13 cellular contexts compared by ENCODE assay signal in genomic region chr10:132848306-132848705, GRCh38.
DNase-seq lines count a peak whose midpoint lies in the region; ATAC-seq and TF ChIP-seq lines count a peak whose summit lies in the region.
"Had no signal": no experiment of that assay in that cellular context is flagged by ENCODE, and none has a peak within 500 bp of the region (broad histone marks: within the 10 kb centered on the region; RNA-seq: fewer than 3 reads in every experiment).

No MANE protein-coding gene starts in this region.

- H3K79me2 ChIP-seq in DND-41 (ENCODE audit: insufficient read depth, low read length): no peaks in the 10 kb centered on the region

- H3K4me2 ChIP-seq in BLaER1 (peak overlapping the region; percentile 91), DND-41 (ENCODE audit: insufficient read depth, low read length) (peak overlapping the region; percentile 41; the same call in 1 of the 2 replicates)

- POLR2A ChIA-PET in naive thymus-derived CD4-positive, alpha-beta T cell (lab: Charles Lee): no interaction called here

- H3K4me3 ChIP-seq in BLaER1 (peak overlapping the region; percentile 20), DND-41 (ENCODE audit: low read depth in 1 of 2, low read length in 2 of 2) (no peak overlapping the region)
- peak overlapping the region; percentile 16 for H3K4me3 ChIP-seq in naive thymus-derived CD4-positive, alpha-beta T cell (ENCODE audit: low read length)

- ATAC-seq in DND-41 (ENCODE audit: insufficient read depth, low read depth): no peak
- no peak for ATAC-seq in activated naive CD8-positive, alpha-beta T cell treated with anti-CD3 and anti-CD28 coated beads, Interleukin-2, amount 50 U/mL, for 24 hours
- ATAC-seq in naive thymus-derived CD4-positive, alpha-beta T cell: no peak
- ATAC-seq in GM18498 (IDR thresholded peaks at IDR 0.05; ENCODE audit: unreplicated experiment): no peak
- ATAC-seq in GM21529 (IDR thresholded peaks at IDR 0.05; ENCODE audit: unreplicated experiment): no peak

- H4K20me1 ChIP-seq in BLaER1: no peaks in the 10 kb centered on the region
- no peaks in the 10 kb centered on the region for H4K20me1 ChIP-seq in DND-41 (ENCODE audit: insufficient read depth, low read length)

- CTCF ChIA-PET in naive thymus-derived CD4-positive, alpha-beta T cell (lab: Charles Lee): interaction anchor here (0.7 kb wide), 1 partner anchor 149 kb away, joined by 3 read pairs; no protein-coding TSS in a partner anchor

- H3K27ac Mint-ChIP-seq in activated naive CD8-positive, alpha-beta T cell treated with anti-CD3 and anti-CD28 coated beads, Interleukin-2, amount 50 U/mL, for 24 hours: peak overlapping the region; percentile 1
- peak overlapping the region in 7 of 9 donors; percentile 7 to 70 (median 56) for H3K27ac Mint-ChIP-seq in naive thymus-derived CD4-positive, alpha-beta T cell

- no peaks in the 10 kb centered on the region for H3K36me3 Mint-ChIP-seq in activated naive CD8-positive, alpha-beta T cell treated with anti-CD3 and anti-CD28 coated beads, Interleukin-2, amount 50 U/mL, for 24 hours (ENCODE audit: low read depth)
- H3K36me3 Mint-ChIP-seq in naive thymus-derived CD4-positive, alpha-beta T cell: no peaks in the 10 kb centered on the region

- peak overlapping the region; percentile 55 for H3K27ac ChIP-seq in BLaER1
- H3K27ac ChIP-seq in DND-41 (ENCODE audit: low read length): no peak overlapping the region
- H3K27ac ChIP-seq in naive thymus-derived CD4-positive, alpha-beta T cell (ENCODE audit: low read depth, low read length): no peak overlapping the region
- H3K27ac ChIP-seq: brain microvascular endothelial cell had no signal

- peak overlapping the region; percentile 72 for H3K4me3 Mint-ChIP-seq in activated naive CD8-positive, alpha-beta T cell treated with anti-CD3 and anti-CD28 coated beads, Interleukin-2, amount 50 U/mL, for 24 hours
- H3K4me3 Mint-ChIP-seq in naive thymus-derived CD4-positive, alpha-beta T cell: peak overlapping the region; percentile 19 to 90 (median 80)
- H3K4me3 Mint-ChIP-seq: neural crest cell had no signal

- H2AFZ ChIP-seq in DND-41 (ENCODE audit: low read depth, low read length): peak overlapping the region; percentile 49; the same call in 1 of the 2 replicates

- peak; percentile 5 for DNase-seq in DND-41
- no peak for DNase-seq in activated naive CD8-positive, alpha-beta T cell treated with anti-CD3 and anti-CD28 coated beads, Interleukin-2, amount 50 U/mL, for 24 hours
- peak in 2 of 9 donors; percentile 8 to 28 for DNase-seq in naive thymus-derived CD4-positive, alpha-beta T cell
- DNase-seq in cerebellar nuclear complex (lab: John Stamatoyannopoulos, UW): no peak
- DNase-seq in MV-4-11 (lab: John Stamatoyannopoulos, UW): no peak
- DNase-seq: brain microvascular endothelial cell; NCI-H2227 treated with DMSO at 0.1 percent for 48 hours; SHP77 treated with DMSO at 0.1 percent for 48 hours; stimulated activated naive CD4-positive, alpha-beta T cell had no signal

- TF ChIP-seq CTCF in DND-41 (IDR thresholded peaks at IDR 0.05; ENCODE audit: borderline replicate concordance, extremely low read depth, low read length, poor library complexity, severe bottlenecking): no peak

- no peaks in the 10 kb centered on the region for H3K27me3 ChIP-seq in BLaER1
- peaks cover 5% of the 10 kb centered on the region for H3K27me3 ChIP-seq in DND-41 (ENCODE audit: insufficient read depth, low read length, poor library complexity)
- H3K27me3 ChIP-seq in naive thymus-derived CD4-positive, alpha-beta T cell (ENCODE audit: control insufficient read depth in 2 of 2, insufficient read depth in 2 of 2, low read length in 2 of 2): no peaks in the 10 kb centered on the region
- H3K27me3 ChIP-seq: brain microvascular endothelial cell had no signal

- no peaks in the 10 kb centered on the region for H3K9me3 Mint-ChIP-seq in activated naive CD8-positive, alpha-beta T cell treated with anti-CD3 and anti-CD28 coated beads, Interleukin-2, amount 50 U/mL, for 24 hours
- H3K9me3 Mint-ChIP-seq in naive thymus-derived CD4-positive, alpha-beta T cell: peaks cover 0 to 4% (median 0%) of the 10 kb centered on the region in 11 donors
- H3K9me3 Mint-ChIP-seq: neural crest cell had no signal

- intact Hi-C loops in naive thymus-derived CD4-positive, alpha-beta T cell (cut with micrococcal nuclease): no loop called here

- H3K27me3 Mint-ChIP-seq in activated naive CD8-positive, alpha-beta T cell treated with anti-CD3 and anti-CD28 coated beads, Interleukin-2, amount 50 U/mL, for 24 hours: peaks cover 3% of the 10 kb centered on the region
- peaks cover 0 to 8% (median 7%) of the 10 kb centered on the region in 5 donors for H3K27me3 Mint-ChIP-seq in naive thymus-derived CD4-positive, alpha-beta T cell

- H3K36me3 ChIP-seq in BLaER1 (no peaks in the 10 kb centered on the region), DND-41 (ENCODE audit: insufficient read depth, low read length) (no peaks in the 10 kb centered on the region)
- H3K36me3 ChIP-seq in naive thymus-derived CD4-positive, alpha-beta T cell (ENCODE audit: control insufficient read depth in 2 of 3, insufficient read depth in 3 of 3, low read length in 3 of 3): no peaks in the 10 kb centered on the region
- H3K36me3 ChIP-seq: brain microvascular endothelial cell had no signal

- H3K9me3 ChIP-seq in BLaER1 (peaks cover 1% of the 10 kb centered on the region; the same call in 1 of the 2 replicates), DND-41 (ENCODE audit: insufficient read depth, low read length, severe bottlenecking) (no peaks in the 10 kb centered on the region)
- H3K9me3 ChIP-seq in naive thymus-derived CD4-positive, alpha-beta T cell (ENCODE audit: control insufficient read depth in 2 of 3, low read length in 3 of 3): no peaks in the 10 kb centered on the region

- H3K9ac ChIP-seq in BLaER1: no peak overlapping the region
- no peak overlapping the region; the same call in 1 of the 2 replicates for H3K9ac ChIP-seq in DND-41 (ENCODE audit: low read depth, low read length)

- H3K4me1 Mint-ChIP-seq in activated naive CD8-positive, alpha-beta T cell treated with anti-CD3 and anti-CD28 coated beads, Interleukin-2, amount 50 U/mL, for 24 hours: peaks cover 11% of the 10 kb centered on the region
- peaks cover 5 to 14% (median 11%) of the 10 kb centered on the region in 7 donors for H3K4me1 Mint-ChIP-seq in naive thymus-derived CD4-positive, alpha-beta T cell

- H3K4me1 ChIP-seq in BLaER1 (peaks cover 66% of the 10 kb centered on the region), DND-41 (ENCODE audit: insufficient read depth, low read length) (peaks cover 18% of the 10 kb centered on the region)
- no peaks in the 10 kb centered on the region for H3K4me1 ChIP-seq in naive thymus-derived CD4-positive, alpha-beta T cell (ENCODE audit: control insufficient read depth in 2 of 2, insufficient read depth in 2 of 2, low read length in 2 of 2)

Comparison
In these comparisons a context has a peak if more than half of its experiments do, and no peak if none do; other contexts are left out.
1. H3K4me3 ChIP-seq: peak in BLaER1 (single experiment) and naive thymus-derived CD4-positive, alpha-beta T cell (single experiment); none in DND-41 (0 of 2).